29 cellular contexts compared by ENCODE assay signal in the genomic region with DNA sequence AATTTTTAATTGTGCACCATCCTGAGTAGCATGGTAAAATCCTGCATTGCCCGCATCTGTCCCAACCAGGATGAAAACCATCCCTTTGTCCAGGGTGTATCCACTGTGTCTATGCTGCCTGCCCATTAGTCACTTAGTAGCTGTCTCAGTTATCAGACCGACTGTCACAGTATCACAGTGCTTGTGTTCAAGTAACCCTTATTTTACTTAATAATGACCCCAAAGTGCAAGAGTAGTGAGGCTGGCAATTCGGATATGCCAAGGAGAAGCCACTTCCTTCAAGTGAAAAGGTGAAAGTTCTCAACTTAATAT. TPM values are rescaled to one million over a fixed set of nuclear protein-coding genes. Genes with fewer than 3 reads are reported as not detected.
A peak's percentile ranks its signal among the peaks of the same experiment; 100 is the strongest.
DNase-seq lines count a peak whose midpoint lies in the region; ATAC-seq, FAIRE-seq and TF ChIP-seq lines count a peak whose summit lies in the region.
"Had no signal": no experiment of that assay in that cellular context is flagged by ENCODE, and none has a peak within 500 bp of the region (broad histone marks: within the 10 kb centered on the region; RNA-seq: fewer than 3 reads in every experiment).

No MANE protein-coding gene starts in this region.

- in situ Hi-C loops in GM12878 (cut with MboI), result loop anchor here (25.0 kb wide), 1 partner anchor 964 kb away; a partner anchor contains a TSS

- peak; percentile 30 for ATAC-seq in activated CD8-positive, alpha-beta T cell treated with anti-CD3 and anti-CD28 coated beads for 36 hours
- no peak for ATAC-seq in activated CD8-positive, alpha-beta T cell treated with anti-CD3 and anti-CD28 coated beads, Interleukin-2, amount 10 ng/mL, durations not matched to agents 7 days and 5 days
- peak; percentile 32 for ATAC-seq in GM12878
- no peak for ATAC-seq in naive thymus-derived CD8-positive, alpha-beta T cell
- no peak for ATAC-seq in foreskin keratinocyte
- no peak for ATAC-seq in HG02973 (IDR thresholded peaks at IDR 0.05; ENCODE audit: unreplicated experiment)
- ATAC-seq: activated T-cell treated with anti-CD3 and anti-CD28 coated beads, Interleukin-2, amount 50 U/mL, for 72 hours; upper lobe of right lung; WTC11 had no signal

- no peaks in the 10 kb centered on the region; the same call in 2 of the 3 replicates for H3K9me3 ChIP-seq in GM12878 (replicated peaks; ENCODE audit: control insufficient read depth, insufficient read depth, low read length)
- H3K9me3 ChIP-seq: esophagus squamous epithelium, lower lobe of right lung, suprapubic skin, upper lobe of right lung had no signal

- no peaks in the 10 kb centered on the region for H3K36me3 ChIP-seq in GM12878 (ENCODE audit: control insufficient read depth in 2 of 2, insufficient read depth in 2 of 2, low read length in 1 of 2)
- H3K36me3 ChIP-seq: esophagus squamous epithelium, lower lobe of right lung, suprapubic skin, upper lobe of right lung had no signal

- RAD21 ChIA-PET in GM12878 (lab: Charles Lee; ENCODE audit: unreplicated experiment), result interaction anchor here (0.8 to 2.8 kb wide), 9 partner anchors 8 to 425 kb away, joined by 3 to 22 read pairs (median 4); a partner anchor contains a TSS

- no peak for DNase-seq in activated CD8-positive, alpha-beta T cell treated with anti-CD3 and anti-CD28 coated beads for 36 hours
- no peak for DNase-seq in activated CD8-positive, alpha-beta T cell treated with anti-CD3 and anti-CD28 coated beads, Interleukin-2, amount 10 ng/mL, durations not matched to agents 7 days and 5 days
- DNase-seq in GM12878 (ENCODE audit: low read depth, low spot score) (no peak), foreskin keratinocyte (no peak), COLO829 (ENCODE audit: low spot score) (no peak)
- DNase-seq in naive thymus-derived CD8-positive, alpha-beta T cell, result no peak
- DNase-seq: activated T-cell treated with anti-CD3 and anti-CD28 coated beads, Interleukin-2, amount 50 U/mL, for 72 hours; CD4-positive, alpha-beta T cell; dermis blood vessel endothelial cell; DMS153; esophagus squamous epithelium; foreskin melanocyte; H7; kidney glomerular epithelial cell; lower lobe of right lung; MV-4-11; NCI-H446 treated with DMSO at 0.1 percent for 48 hours; NCI-H82; nephron progenitor cell; RPMI8226; stimulated activated CD4-positive, alpha-beta T cell treated with anti-CD3 and anti-CD28 coated beads, Interleukin-15, amount 100 ng/mL, for 24 hours; stimulated activated naive CD4-positive, alpha-beta T cell; T-helper 1 cell; upper lobe of right lung had no signal

- H3K79me2 ChIP-seq in GM12878 (ENCODE audit: control insufficient read depth, insufficient read depth, low read length), result peaks cover 97% of the 10 kb centered on the region

- SMC1A ChIA-PET in GM12878 (lab: Charles Lee; ENCODE audit: uncharacterized antibody, unreplicated experiment), result interaction anchor here (1.0 to 4.0 kb wide), 7 partner anchors 9 to 75 kb away, joined by 3 to 36 read pairs (median 8); no protein-coding TSS in a partner anchor

- H3K4me3 Mint-ChIP-seq in activated CD8-positive, alpha-beta T cell treated with anti-CD3 and anti-CD28 coated beads for 36 hours, result no peak overlapping the region
- H3K4me3 Mint-ChIP-seq in activated CD8-positive, alpha-beta T cell treated with anti-CD3 and anti-CD28 coated beads, Interleukin-2, amount 10 ng/mL, durations not matched to agents 7 days and 5 days, result no peak overlapping the region
- H3K4me3 Mint-ChIP-seq in IgD-negative memory B cell, result peak overlapping the region; percentile 16 to 89 (median 56)
- H3K4me3 Mint-ChIP-seq in naive thymus-derived CD8-positive, alpha-beta T cell, result peak overlapping the region in 9 of 10 donors; percentile 3 to 64 (median 31)
- H3K4me3 Mint-ChIP-seq: CD4-positive, alpha-beta T cell; nephron progenitor cell; WTC11 had no signal

- H3K27ac Mint-ChIP-seq in activated CD8-positive, alpha-beta T cell treated with anti-CD3 and anti-CD28 coated beads for 36 hours, result no peak overlapping the region
- H3K27ac Mint-ChIP-seq in activated CD8-positive, alpha-beta T cell treated with anti-CD3 and anti-CD28 coated beads, Interleukin-2, amount 10 ng/mL, durations not matched to agents 7 days and 5 days, result no peak overlapping the region
- H3K27ac Mint-ChIP-seq in IgD-negative memory B cell, result peak overlapping the region; percentile 1 to 46 (median 40)
- peak overlapping the region in 1 of 10 donors; percentile 68 for H3K27ac Mint-ChIP-seq in naive thymus-derived CD8-positive, alpha-beta T cell
- H3K27ac Mint-ChIP-seq: activated T-cell treated with anti-CD3 and anti-CD28 coated beads, Interleukin-2, amount 50 U/mL, for 72 hours; CD4-positive, alpha-beta T cell; nephron progenitor cell; WTC11 had no signal

- no peak for TF ChIP-seq CTCF in activated CD8-positive, alpha-beta T cell treated with anti-CD3 and anti-CD28 coated beads for 36 hours (IDR thresholded peaks at IDR 0.05)
- TF ChIP-seq CTCF in GM12878 (IDR thresholded peaks at IDR 0.05 in 2 of 3, conservative IDR thresholded peaks at IDR 0.05 in 1 of 3; ENCODE audit: control insufficient read depth in 2 of 3, extremely low read depth in 1 of 3, insufficient read depth in 1 of 3, low read depth in 3 of 3, low read length in 3 of 3) (no peak), foreskin keratinocyte (conservative IDR thresholded peaks at IDR 0.05) (no peak)

- no peaks in the 10 kb centered on the region for H3K9me3 Mint-ChIP-seq in activated CD8-positive, alpha-beta T cell treated with anti-CD3 and anti-CD28 coated beads for 36 hours
- H3K9me3 Mint-ChIP-seq in activated CD8-positive, alpha-beta T cell treated with anti-CD3 and anti-CD28 coated beads, Interleukin-2, amount 10 ng/mL, durations not matched to agents 7 days and 5 days (ENCODE audit: insufficient read depth), result no peaks in the 10 kb centered on the region
- H3K9me3 Mint-ChIP-seq in IgD-negative memory B cell, result no peaks in the 10 kb centered on the region
- no peaks in the 10 kb centered on the region for H3K9me3 Mint-ChIP-seq in naive thymus-derived CD8-positive, alpha-beta T cell
- H3K9me3 Mint-ChIP-seq: activated T-cell treated with anti-CD3 and anti-CD28 coated beads, Interleukin-2, amount 50 U/mL, for 72 hours; CD4-positive, alpha-beta T cell; nephron progenitor cell; WTC11 had no signal

- BruUV-seq in GM12878 (replicated peaks; lab: Mats Ljungman, UMichigan), result no TSS peak

- POLR2A ChIA-PET in activated CD8-positive, alpha-beta T cell treated with anti-CD3 and anti-CD28 coated beads for 36 hours (lab: Charles Lee), result interaction anchor here (1.4 kb wide), 2 partner anchors 9 to 10 kb away, joined by 4 to 5 read pairs; no protein-coding TSS in a partner anchor
- POLR2A ChIA-PET in activated CD8-positive, alpha-beta T cell treated with anti-CD3 and anti-CD28 coated beads, Interleukin-2, amount 10 ng/mL, durations not matched to agents 7 days and 5 days (lab: Charles Lee), result interaction anchor here (1.1 to 2.8 kb wide), 2 partner anchors 8 to 9 kb away, joined by 4 to 14 read pairs; a partner anchor contains a TSS
- POLR2A ChIA-PET in GM12878 (lab: Charles Lee), result interaction anchor here (0.7 to 1.5 kb wide), 6 partner anchors 9 to 74 kb away, joined by 3 to 12 read pairs (median 4); a partner anchor contains a TSS
- POLR2A ChIA-PET in naive thymus-derived CD8-positive, alpha-beta T cell (lab: Charles Lee), result interaction anchor here (1.7 kb wide), 1 partner anchor 9 kb away, joined by 7 read pairs; a partner anchor contains a TSS

- H3K4me2 ChIP-seq in GM12878 (ENCODE audit: control insufficient read depth, insufficient read depth), result peak overlapping the region; percentile 94

- no peaks in the 10 kb centered on the region for H4K20me1 ChIP-seq in GM12878 (ENCODE audit: control insufficient read depth, insufficient read depth)

- H3K4me1 Mint-ChIP-seq in activated CD8-positive, alpha-beta T cell treated with anti-CD3 and anti-CD28 coated beads for 36 hours (ENCODE audit: low read depth), result peaks cover 65% of the 10 kb centered on the region
- peaks cover 42% of the 10 kb centered on the region for H3K4me1 Mint-ChIP-seq in activated CD8-positive, alpha-beta T cell treated with anti-CD3 and anti-CD28 coated beads, Interleukin-2, amount 10 ng/mL, durations not matched to agents 7 days and 5 days (ENCODE audit: low read depth)
- H3K4me1 Mint-ChIP-seq in IgD-negative memory B cell, result peaks cover 59 to 71% (median 66%) of the 10 kb centered on the region in 3 donors
- H3K4me1 Mint-ChIP-seq in naive thymus-derived CD8-positive, alpha-beta T cell, result peaks cover 25 to 84% (median 68%) of the 10 kb centered on the region in 4 donors
- H3K4me1 Mint-ChIP-seq: WTC11 had no signal

- CTCF ChIA-PET in activated CD8-positive, alpha-beta T cell treated with anti-CD3 and anti-CD28 coated beads for 36 hours (lab: Charles Lee), result interaction anchor here (0.8 to 1.0 kb wide), 2 partner anchors 90 to 105 kb away, joined by 3 read pairs; no protein-coding TSS in a partner anchor
- CTCF ChIA-PET in activated CD8-positive, alpha-beta T cell treated with anti-CD3 and anti-CD28 coated beads, Interleukin-2, amount 10 ng/mL, durations not matched to agents 7 days and 5 days (lab: Charles Lee), result interaction anchor here (1.2 kb wide), 1 partner anchor 36 kb away, joined by 3 read pairs; no protein-coding TSS in a partner anchor
- CTCF ChIA-PET in GM12878 (lab: Yijun Ruan, JAX), result interaction anchor here (1.1 to 5.2 kb wide), 5 partner anchors 8 to 36 kb away, joined by 5 to 44 read pairs (median 5); a partner anchor contains a TSS

- 46% methylated on average over 3 of the region's 3 CpGs for WGBS in GM12878 (ENCODE audit: insufficient coverage, insufficient replicate concordance, low lambda C conversion rate, missing lambda C conversion rate)

- TF ChIP-seq RAD21 in GM12878 (IDR thresholded peaks at IDR 0.05; ENCODE audit: insufficient read depth, low read depth, low read length), result no peak

- no peak for TF ChIP-seq POLR2A in GM12878 (IDR thresholded peaks at IDR 0.05; ENCODE audit: low read depth, low read length)

- H3K4me1 ChIP-seq in GM12878 (ENCODE audit: control insufficient read depth, insufficient read depth, low read length) (peaks cover 29% of the 10 kb centered on the region), foreskin keratinocyte (no peaks in the 10 kb centered on the region)

- no peaks in the 10 kb centered on the region for H3K27me3 Mint-ChIP-seq in activated CD8-positive, alpha-beta T cell treated with anti-CD3 and anti-CD28 coated beads for 36 hours
- no peaks in the 10 kb centered on the region for H3K27me3 Mint-ChIP-seq in activated CD8-positive, alpha-beta T cell treated with anti-CD3 and anti-CD28 coated beads, Interleukin-2, amount 10 ng/mL, durations not matched to agents 7 days and 5 days (ENCODE audit: low read depth)
- peaks cover 1% of the 10 kb centered on the region for H3K27me3 Mint-ChIP-seq in IgD-negative memory B cell
- H3K27me3 Mint-ChIP-seq in naive thymus-derived CD8-positive, alpha-beta T cell, result no peaks in the 10 kb centered on the region
- H3K27me3 Mint-ChIP-seq: CD4-positive, alpha-beta T cell had no signal

- TF ChIP-seq EP300 in GM12878 (IDR thresholded peaks at IDR 0.05; ENCODE audit: borderline replicate concordance in 1 of 2, control insufficient read depth in 1 of 2, low read depth in 2 of 2, low read length in 2 of 2), result no peak

- H2AFZ ChIP-seq in GM12878 (ENCODE audit: control insufficient read depth, low read depth, low read length), result no peak overlapping the region

- no peaks in the 10 kb centered on the region for H3K27me3 ChIP-seq in GM12878 (replicated peaks in 1 of 2; ENCODE audit: control insufficient read depth in 2 of 2, insufficient read depth in 2 of 2, low read length in 1 of 2)
- no peaks in the 10 kb centered on the region for H3K27me3 ChIP-seq in foreskin keratinocyte
- H3K27me3 ChIP-seq: esophagus squamous epithelium, suprapubic skin, upper lobe of right lung had no signal

- H3K9ac ChIP-seq in GM12878 (ENCODE audit: control insufficient read depth, insufficient read depth, low read length), result no peak overlapping the region

- peaks cover 2% of the 10 kb centered on the region for H3K36me3 Mint-ChIP-seq in activated CD8-positive, alpha-beta T cell treated with anti-CD3 and anti-CD28 coated beads for 36 hours (ENCODE audit: low read depth)
- peaks cover 3% of the 10 kb centered on the region for H3K36me3 Mint-ChIP-seq in activated CD8-positive, alpha-beta T cell treated with anti-CD3 and anti-CD28 coated beads, Interleukin-2, amount 10 ng/mL, durations not matched to agents 7 days and 5 days (ENCODE audit: low read depth)
- no peaks in the 10 kb centered on the region for H3K36me3 Mint-ChIP-seq in IgD-negative memory B cell
- peaks cover 0 to under 1% (median 0%) of the 10 kb centered on the region in 3 donors for H3K36me3 Mint-ChIP-seq in naive thymus-derived CD8-positive, alpha-beta T cell
- H3K36me3 Mint-ChIP-seq: WTC11 had no signal

- FAIRE-seq in GM12878 (lab: Jason Lieb, UNC), result no peak

- intact Hi-C loops in activated CD8-positive, alpha-beta T cell treated with anti-CD3 and anti-CD28 coated beads for 36 hours (cut with micrococcal nuclease), result no loop called here
- intact Hi-C loops in GM12878 (cut with micrococcal nuclease; ENCODE audit: unreplicated experiment), result no loop called here

- H3K4me3 ChIP-seq in GM12878, result peak overlapping the region; percentile 56
- H3K4me3 ChIP-seq: esophagus squamous epithelium, lower lobe of right lung, suprapubic skin, upper lobe of right lung had no signal

- H3K27ac ChIP-seq in GM12878 (ENCODE audit: control insufficient read depth, insufficient read depth) (peak overlapping the region; percentile 48), foreskin keratinocyte (no peak overlapping the region)
- H3K27ac ChIP-seq: 22Rv1, esophagus squamous epithelium, lower lobe of right lung, suprapubic skin, upper lobe of right lung had no signal

RNA-seq across cellular contexts. Expression of a gene that starts 8.8 kb away (rescaled TPM):
- total RNA-seq in activated CD8-positive, alpha-beta T cell treated with anti-CD3 and anti-CD28 coated beads for 36 hours, result 10 to 100 TPM; 44.0 to 48.6 TPM
- total RNA-seq in activated CD8-positive, alpha-beta T cell treated with anti-CD3 and anti-CD28 coated beads, Interleukin-2, amount 10 ng/mL, durations not matched to agents 7 days and 5 days, result 10 to 100 TPM; 69.7 to 71.2 TPM
- polyA plus RNA-seq in IgD-negative memory B cell (127 TPM), GM12878 (2011; rRNA removed) (80.0 and 87.9 TPM in 2 replicates), GM12878 (2014; fragmentation: Illumina TruSeq; extraction: Trizol) (57.4 and 69.9 TPM in 2 replicates), GM12878 (2014; fragmentation: Nextera tagmentation; extraction: Ambion mirVana) (10 to 100 TPM; 20.5 to 24.3 TPM), GM12878 (2014; rRNA removed) (41.8 and 47.8 TPM in 2 replicates), GM12878 (2016; fragmentation: Nextera tagmentation; extraction: Ambion mirVana) (10 to 100 TPM; 56.6 to 58.1 TPM), foreskin keratinocyte (6.8 and 7.5 TPM in 2 replicates)
- total RNA-seq in GM12878 (2013; cell fraction: nucleolus; rRNA removed), result 276 and 309 TPM in 2 replicates
- total RNA-seq in GM12878 (2014; rRNA removed) (43.9 and 53.0 TPM in 2 replicates), GM12878 (2014; rRNA removed; fragmentation: Illumina TruSeq; extraction: Trizol) (52.7 and 54.9 TPM in 2 replicates), GM12878 (2021) (65.1 and 70.1 TPM in 2 replicates), foreskin keratinocyte (23.6 and 24.0 TPM in 2 replicates)
- 22.9 TPM for polyA plus RNA-seq in GM12878 (2011; ENCODE audit: low read depth)
- polyA plus RNA-seq in GM12878 (2011; cell fraction: cytosol; rRNA removed), result 50.0 and 89.8 TPM in 2 replicates
- 100 and 104 TPM in 2 replicates for polyA plus RNA-seq in GM12878 (2011; cell fraction: nucleus; rRNA removed)
- 37.9 and 40.1 TPM in 2 replicates for polyA plus RNA-seq in GM12878 (2012)
- polyA minus RNA-seq in GM12878 (2011; rRNA and poly(A)+ RNA removed), result 89.4 and 131 TPM in 2 replicates
- 30.5 and 30.8 TPM in 2 replicates for polyA minus RNA-seq in GM12878 (2011; cell fraction: cytosol; rRNA and poly(A)+ RNA removed)
- polyA minus RNA-seq in GM12878 (2011; cell fraction: nucleus; rRNA and poly(A)+ RNA removed), result 53.2 and 83.5 TPM in 2 replicates
- 100 to 1,000 TPM; 141 to 156 TPM for total RNA-seq in naive thymus-derived CD8-positive, alpha-beta T cell
- polyA plus RNA-seq in naive thymus-derived CD8-positive, alpha-beta T cell, result 10 to 100 TPM; 45.9 to 57.8 (median 47.1) TPM

Comparison
In these comparisons a context has a peak if more than half of its experiments do, and no peak if none do; other contexts are left out.
1. ATAC-seq: peak in activated CD8-positive, alpha-beta T cell treated with anti-CD3 and anti-CD28 coated beads for 36 hours (single experiment) and GM12878 (single experiment); none in activated CD8-positive, alpha-beta T cell treated with anti-CD3 and anti-CD28 coated beads, Interleukin-2, amount 10 ng/mL, durations not matched to agents 7 days and 5 days (single experiment), naive thymus-derived CD8-positive, alpha-beta T cell (0 of 2), foreskin keratinocyte (single experiment) and HG02973 (single experiment).
2. H3K27ac Mint-ChIP-seq: peak in IgD-negative memory B cell (3 of 3); none in activated CD8-positive, alpha-beta T cell treated with anti-CD3 and anti-CD28 coated beads for 36 hours (single experiment) and activated CD8-positive, alpha-beta T cell treated with anti-CD3 and anti-CD28 coated beads, Interleukin-2, amount 10 ng/mL, durations not matched to agents 7 days and 5 days (single experiment).
3. H3K4me3 Mint-ChIP-seq: peak in IgD-negative memory B cell (4 of 4) and naive thymus-derived CD8-positive, alpha-beta T cell (9 of 10); none in activated CD8-positive, alpha-beta T cell treated with anti-CD3 and anti-CD28 coated beads for 36 hours (single experiment) and activated CD8-positive, alpha-beta T cell treated with anti-CD3 and anti-CD28 coated beads, Interleukin-2, amount 10 ng/mL, durations not matched to agents 7 days and 5 days (single experiment).